ENCODE assay signal across 15 cellular contexts in the genomic region with DNA sequence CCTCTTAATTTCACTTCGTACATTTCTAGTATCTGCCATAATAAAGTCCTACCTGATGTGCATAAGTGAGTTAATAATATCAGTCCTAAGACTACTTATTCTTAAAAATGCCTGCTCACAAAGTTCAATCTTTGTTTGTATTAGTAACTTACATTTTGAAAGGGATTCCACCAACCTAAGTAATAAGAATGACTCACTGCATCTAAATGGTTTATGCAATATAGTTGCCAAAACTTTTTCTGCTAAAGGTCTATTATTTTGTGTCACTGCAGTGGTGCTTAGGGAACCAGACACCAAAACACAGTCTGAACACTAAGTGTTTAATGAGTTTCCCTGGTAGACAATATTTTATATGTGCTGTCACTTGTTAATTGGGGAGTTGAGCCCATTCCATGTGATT. TPM values are rescaled to one million over a fixed set of nuclear protein-coding genes. Genes with fewer than 3 reads are reported as not detected.
DNase-seq lines count a peak whose midpoint lies in the region; ATAC-seq, FAIRE-seq and TF ChIP-seq lines count a peak whose summit lies in the region.
"Had no signal": no experiment of that assay in that cellular context is flagged by ENCODE, and none has a peak within 500 bp of the region (broad histone marks: within the 10 kb centered on the region; RNA-seq: fewer than 3 reads in every experiment).

No MANE protein-coding gene starts in this region.

- peaks cover 27% of the 10 kb centered on the region for H3K79me2 ChIP-seq in K562 (ENCODE audit: control insufficient read depth, insufficient read depth, low read length)

- H3K9ac ChIP-seq in BLaER1 treated with 17β-estradiol and CSF1 and Interleukin-3, amounts not matched to agents 10 nM and 100 nM = no peak overlapping the region
- H3K9ac ChIP-seq in K562 (ENCODE audit: insufficient read depth in 1 of 2, low read depth in 2 of 2, low read length in 2 of 2) = no peak overlapping the region

- H3K9me1 ChIP-seq in K562 (ENCODE audit: control insufficient read depth, insufficient read depth, low read length) = no peaks in the 10 kb centered on the region

- H4K20me1 ChIP-seq in BLaER1 treated with 17β-estradiol and CSF1 and Interleukin-3, amounts not matched to agents 10 nM and 100 nM = peaks cover 0 to 4% (median 0%) of the 10 kb centered on the region in 11 experiments; a peak in 3 of 22 replicates
- no peaks in the 10 kb centered on the region for H4K20me1 ChIP-seq in K562 (replicated peaks; ENCODE audit: control insufficient read depth, insufficient read depth, low read length)

- no TSS peak for BruUV-seq in K562 (replicated peaks; lab: Mats Ljungman, UMichigan)

- peaks cover 2% of the 10 kb centered on the region; the same call in 1 of the 2 replicates for H3K27me3 Mint-ChIP-seq in HFFc6 (ENCODE audit: insufficient read depth)
- peaks cover 8 to 11% of the 10 kb centered on the region in 2 donors for H3K27me3 Mint-ChIP-seq in natural killer cell (ENCODE audit: low read depth in 2 of 2)

- peaks cover 56% of the 10 kb centered on the region for H3K36me3 Mint-ChIP-seq in HFFc6 (ENCODE audit: low read depth)
- peaks cover 36% of the 10 kb centered on the region for H3K36me3 Mint-ChIP-seq in natural killer cell

- peaks cover 91 to 95% (median 92%) of the 10 kb centered on the region in 11 experiments for H3K9me3 ChIP-seq in BLaER1 treated with 17β-estradiol and CSF1 and Interleukin-3, amounts not matched to agents 10 nM and 100 nM (replicated peaks in 1 of 11)
- peaks cover 34% of the 10 kb centered on the region for H3K9me3 ChIP-seq in K562 (replicated peaks; ENCODE audit: control insufficient read depth, insufficient read depth, low read depth, low read length)
- H3K9me3 ChIP-seq: prostate gland had no signal

- peak overlapping the region; percentile 12 to 99 (median 89); a peak in 15 of 20 replicates for H3K4me3 ChIP-seq in BLaER1 treated with 17β-estradiol and CSF1 and Interleukin-3, amounts not matched to agents 10 nM and 100 nM
- H3K4me3 ChIP-seq in K562 = no peak overlapping the region

- H3K27ac Mint-ChIP-seq in HFFc6 (peak overlapping the region; percentile 74), natural killer cell (no peak overlapping the region)

- DNase-seq in HFFc6 (peak; percentile 49), K562 (ENCODE audit: extremely low read depth in 1 of 4, low spot score in 3 of 4) (no peak), natural killer cell (no peak), RWPE1 (ENCODE audit: low spot score) (no peak), frontal cortex (ENCODE audit: low spot score in 2 of 2) (no peak), Ammon's horn (ENCODE audit: low spot score) (no peak), cerebellar cortex (ENCODE audit: low spot score) (no peak)
- DNase-seq: activated CD8-positive, alpha-beta memory T cell treated with anti-CD3 and anti-CD28 coated beads, Interleukin-2, amount 50 U/mL, for 4 hours; brain microvascular endothelial cell; esophagus squamous epithelium; left colon; stimulated activated CD4-positive, alpha-beta T cell treated with anti-CD3 and anti-CD28 coated beads, Interleukin-4, amount 100 ng/mL, for 4 hours had no signal

- POLR2A ChIA-PET in K562 (lab: Yijun Ruan, JAX) = no interaction called here
- POLR2A ChIA-PET in RWPE1 (lab: Yijun Ruan, JAX; ENCODE audit: low non-redundant PET) = no interaction called here

- H3K4me2 ChIP-seq in BLaER1 treated with 17β-estradiol and CSF1 and Interleukin-3, amounts not matched to agents 10 nM and 100 nM = peak overlapping the region in 6 of 11 experiments; percentile 16 to 90 (median 79); a peak in 6 of 22 replicates
- H3K4me2 ChIP-seq in K562 (ENCODE audit: insufficient read depth, low read length) = no peak overlapping the region

- ATAC-seq in K562 (no peak), natural killer cell (no peak)
- ATAC-seq: left colon had no signal

- 100% methylated on average over 1 of the region's 1 CpG for WGBS in K562 (ENCODE audit: insufficient coverage, low coverage, missing lambda C conversion rate)

- H2AFZ ChIP-seq in K562 (ENCODE audit: low read depth, low read length) = no peak overlapping the region

- peaks cover 19% of the 10 kb centered on the region for H3K4me1 Mint-ChIP-seq in HFFc6 (ENCODE audit: low read depth)
- H3K4me1 Mint-ChIP-seq in natural killer cell = peaks cover 17 to 18% of the 10 kb centered on the region in 2 donors

- TF ChIP-seq RAD21 in K562 (CRISPR knock-in tag; conservative IDR thresholded peaks at IDR 0.05 in 1 of 2, IDR thresholded peaks at IDR 0.05 in 1 of 2) = no peak

- H3K4me1 ChIP-seq in BLaER1 treated with 17β-estradiol and CSF1 and Interleukin-3, amounts not matched to agents 10 nM and 100 nM = peaks cover 5 to 16% (median 12%) of the 10 kb centered on the region in 10 experiments; a peak in 14 of 20 replicates
- H3K4me1 ChIP-seq in K562 (replicated peaks in 1 of 2; ENCODE audit: control insufficient read depth in 2 of 2, insufficient read depth in 2 of 2, low read length in 2 of 2) = peaks cover 9 to 11% of the 10 kb centered on the region in 2 experiments
- H3K4me1 ChIP-seq: prostate gland had no signal

- peaks cover 53 to 60% (median 59%) of the 10 kb centered on the region in 11 experiments for H3K36me3 ChIP-seq in BLaER1 treated with 17β-estradiol and CSF1 and Interleukin-3, amounts not matched to agents 10 nM and 100 nM
- H3K36me3 ChIP-seq in K562 (ENCODE audit: control insufficient read depth, insufficient read depth, low read length) = peaks cover 40% of the 10 kb centered on the region

- H3K27me3 ChIP-seq in BLaER1 treated with 17β-estradiol and CSF1 and Interleukin-3, amounts not matched to agents 10 nM and 100 nM = peaks cover 0 to 6% (median 0%) of the 10 kb centered on the region in 11 experiments; a peak in 2 of 22 replicates
- no peaks in the 10 kb centered on the region for H3K27me3 ChIP-seq in K562 (ENCODE audit: control insufficient read depth in 2 of 2, insufficient read depth in 2 of 2, low read length in 2 of 2)
- H3K27me3 ChIP-seq: brain microvascular endothelial cell, esophagus squamous epithelium had no signal

- H3K9me3 Mint-ChIP-seq in HFFc6 (peaks cover 59% of the 10 kb centered on the region), natural killer cell (peaks cover 5 to 10% of the 10 kb centered on the region in 2 donors)

- in situ Hi-C loops in K562 (cut with MboI) = no loop called here

- no peak for TF ChIP-seq POLR2A in K562 (conservative IDR thresholded peaks at IDR 0.05)

- TF ChIP-seq CTCF in HFFc6 (IDR thresholded peaks at IDR 0.05) (no peak), K562 (IDR thresholded peaks at IDR 0.05 in 2 of 3, conservative IDR thresholded peaks at IDR 0.05 in 1 of 3; ENCODE audit: insufficient read depth in 2 of 3, low read depth in 1 of 3, low read length in 3 of 3) (no peak), natural killer cell (IDR thresholded peaks at IDR 0.05) (no peak), RWPE1 (conservative IDR thresholded peaks at IDR 0.05; ENCODE audit: low read depth) (no peak)

- CTCF ChIA-PET in K562 (lab: Yijun Ruan, JAX; ENCODE audit: low intra/inter-chr PET ratio) = no interaction called here
- CTCF ChIA-PET in RWPE1 (lab: Yijun Ruan, JAX) = no interaction called here

- H3K4me3 Mint-ChIP-seq in HFFc6 (peak overlapping the region; percentile 95), natural killer cell (peak overlapping the region; percentile 31)

- FAIRE-seq in K562 (lab: Jason Lieb, UNC) = no peak
- no peak for FAIRE-seq in frontal cortex (lab: Jason Lieb, UNC)
- FAIRE-seq: GM12891 had no signal

- no peak overlapping the region for H3K27ac ChIP-seq in BLaER1 treated with 17β-estradiol and CSF1 and Interleukin-3, amounts not matched to agents 10 nM and 100 nM
- H3K27ac ChIP-seq in K562 (ENCODE audit: extremely low read depth, low read depth, low read length) = no peak overlapping the region
- no peak overlapping the region for H3K27ac ChIP-seq in RWPE1
- H3K27ac ChIP-seq: brain microvascular endothelial cell, esophagus squamous epithelium, prostate gland had no signal

- intact Hi-C loops in K562 (cut with micrococcal nuclease) (no loop called here), natural killer cell (cut with micrococcal nuclease) (no loop called here)

- TF ChIP-seq EP300 in K562 (IDR thresholded peaks at IDR 0.05; ENCODE audit: low read length) = no peak

RNA-seq across cellular contexts. Expression of a gene that starts 1.8 kb away (rescaled TPM):
- total RNA-seq in HFFc6 (2021; fragmentation: NEBNext Ultra II Directional; extraction: Animal tissue kit (Norgen Biotek cat#: 25700)) = 1 to 10 TPM; 4.4 to 5.4 (median 4.8) TPM
- 15.0 and 38.1 TPM in 2 replicates for total RNA-seq in K562 (2011; cell fraction: chromatin; rRNA removed; ENCODE audit: low replicate concordance)
- 14.7 and 18.0 TPM in 2 replicates for total RNA-seq in K562 (2011; cell fraction: nucleolus; rRNA removed)
- 13.5 and 16.2 TPM in 2 replicates for total RNA-seq in K562 (2011; cell fraction: nucleoplasm; rRNA removed)
- total RNA-seq in K562 (2014; rRNA removed) (9.8 and 10.9 TPM in 2 replicates), K562 (2014; rRNA removed; fragmentation: Illumina TruSeq; extraction: Trizol) (18.3 and 21.1 TPM in 2 replicates), K562 (2015; rRNA removed; fragmentation: Illumina TruSeq; extraction: Trizol) (14.4 and 16.1 TPM in 2 replicates), K562 (2021) (8.0 and 10.2 TPM in 2 replicates), natural killer cell (10 to 100 TPM; 16.2 to 18.3 (median 17.0) TPM), frontal cortex (44.8 TPM)
- polyA plus RNA-seq in K562 (2011; rRNA removed) (8.2 and 10.9 TPM in 2 replicates), K562 (2014; fragmentation: Illumina TruSeq; extraction: Trizol) (10.3 and 12.1 TPM in 2 replicates), K562 (2014; fragmentation: Nextera tagmentation; extraction: Ambion mirVana) (1 to 10 TPM; 5.3 to 6.3 TPM), K562 (2014; rRNA removed) (8.2 and 9.2 TPM in 2 replicates)
- polyA plus RNA-seq in K562 (2011; cell fraction: cytosol; rRNA removed) = 5.2 and 5.7 TPM in 2 replicates
- polyA plus RNA-seq in K562 (2011; cell fraction: nucleus; rRNA removed) = 3.2 and 3.9 TPM in 2 replicates
- polyA plus RNA-seq in K562 (2012) = 6.4 and 8.0 TPM in 2 replicates
- 15.3 and 21.4 TPM in 2 replicates for polyA minus RNA-seq in K562 (2011; rRNA and poly(A)+ RNA removed)
- 4.2 and 5.3 TPM in 2 replicates for polyA minus RNA-seq in K562 (2011; cell fraction: cytosol; rRNA and poly(A)+ RNA removed)
- 9.8 and 17.3 TPM in 2 replicates for polyA minus RNA-seq in K562 (2011; cell fraction: nucleus; rRNA and poly(A)+ RNA removed)

RNA-seq across cellular contexts. Expression of a gene that starts 23.8 kb away (rescaled TPM):
- 1 to 10 TPM; 1.3 to 1.9 (median 1.5) TPM for total RNA-seq in HFFc6 (2021; fragmentation: NEBNext Ultra II Directional; extraction: Animal tissue kit (Norgen Biotek cat#: 25700))
- total RNA-seq in K562 (2011; cell fraction: chromatin; rRNA removed; ENCODE audit: low replicate concordance) = 4.5 and 17.1 TPM in 2 replicates
- 2.8 and 5.1 TPM in 2 replicates for total RNA-seq in K562 (2011; cell fraction: nucleolus; rRNA removed)
- 6.5 and 7.7 TPM in 2 replicates for total RNA-seq in K562 (2011; cell fraction: nucleoplasm; rRNA removed)
- total RNA-seq in K562 (2014; rRNA removed) (6.7 and 8.9 TPM in 2 replicates), K562 (2014; rRNA removed; fragmentation: Illumina TruSeq; extraction: Trizol) (14.5 and 17.8 TPM in 2 replicates), K562 (2015; rRNA removed; fragmentation: Illumina TruSeq; extraction: Trizol) (10.3 and 11.2 TPM in 2 replicates), K562 (2021) (7.1 and 7.9 TPM in 2 replicates), natural killer cell (under 1 TPM; 0.35 to 0.95 (median 0.45) TPM), frontal cortex (25.3 TPM)
- polyA plus RNA-seq in K562 (2011; rRNA removed) (9.7 and 11.8 TPM in 2 replicates), K562 (2014; fragmentation: Illumina TruSeq; extraction: Trizol) (11.1 and 12.4 TPM in 2 replicates), K562 (2014; fragmentation: Nextera tagmentation; extraction: Ambion mirVana) (10 to 100 TPM; 17.3 to 23.4 TPM), K562 (2014; rRNA removed) (8.2 and 8.7 TPM in 2 replicates)
- polyA plus RNA-seq in K562 (2011; cell fraction: cytosol; rRNA removed) = 1.1 and 2.6 TPM in 2 replicates
- polyA plus RNA-seq in K562 (2011; cell fraction: nucleus; rRNA removed) = 2.7 and 4.4 TPM in 2 replicates
- polyA plus RNA-seq in K562 (2012) = 5.9 and 6.1 TPM in 2 replicates
- polyA minus RNA-seq in K562 (2011; rRNA and poly(A)+ RNA removed) = 11.7 and 13.9 TPM in 2 replicates
- polyA minus RNA-seq in K562 (2011; cell fraction: cytosol; rRNA and poly(A)+ RNA removed) = 3.2 and 4.0 TPM in 2 replicates
- 3.4 and 6.0 TPM in 2 replicates for polyA minus RNA-seq in K562 (2011; cell fraction: nucleus; rRNA and poly(A)+ RNA removed)
